27 cellular contexts compared by ENCODE assay signal in the genomic region with DNA sequence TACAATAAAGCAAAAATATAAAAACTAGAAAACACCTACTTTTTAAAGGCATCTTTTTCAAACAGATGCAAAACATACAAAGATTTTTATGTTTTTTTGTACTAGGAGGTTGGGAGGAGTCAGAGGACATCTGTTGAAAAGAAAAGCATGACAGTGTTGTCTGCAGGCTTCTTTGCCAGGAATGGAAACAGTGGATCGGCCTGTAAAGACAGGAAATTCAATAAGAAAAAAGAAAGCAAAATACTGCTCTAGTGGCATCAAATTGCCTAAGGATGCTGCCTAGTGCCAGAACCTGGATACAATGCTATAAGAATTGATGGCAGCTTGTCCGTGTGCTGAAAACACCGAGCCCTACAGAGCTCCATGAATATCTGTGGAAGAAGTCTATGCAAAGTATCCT.
DNase-seq lines count a peak whose midpoint lies in the region; ATAC-seq, FAIRE-seq and TF ChIP-seq lines count a peak whose summit lies in the region.
"Had no signal": no experiment of that assay in that cellular context is flagged by ENCODE, and none has a peak within 500 bp of the region (broad histone marks: within the 10 kb centered on the region; RNA-seq: fewer than 3 reads in every experiment).

No MANE protein-coding gene starts in this region.

- H3K27ac Mint-ChIP-seq in HFFc6 = no peak overlapping the region
- no peak overlapping the region for H3K27ac Mint-ChIP-seq in naive thymus-derived CD8-positive, alpha-beta T cell
- H3K27ac Mint-ChIP-seq: activated CD4-positive, alpha-beta memory T cell treated with anti-CD3 and anti-CD28 coated beads, Interleukin-2, amount 10 ng/mL, durations not matched to agents 7 days and 5 days; activated naive CD4-positive, alpha-beta T cell treated with anti-CD3 and anti-CD28 coated beads, Interleukin-2, amount 50 U/mL, for 24 hours; IgD-negative memory B cell had no signal

- H3K9me3 Mint-ChIP-seq in HFFc6 = no peaks in the 10 kb centered on the region
- H3K9me3 Mint-ChIP-seq in naive thymus-derived CD8-positive, alpha-beta T cell = peaks cover 0 to 5% (median 0%) of the 10 kb centered on the region in 9 donors
- H3K9me3 Mint-ChIP-seq: activated naive CD4-positive, alpha-beta T cell treated with anti-CD3 and anti-CD28 coated beads, Interleukin-2, amount 50 U/mL, for 24 hours; IgD-negative memory B cell had no signal

- DNase-seq in HFFc6 (no peak), dermis blood vessel endothelial cell (peak; percentile 8), substantia nigra (lab: John Stamatoyannopoulos, UW) (peak in 2 of 49 donors; percentile 3 to 25), NCI-H2171 treated with DMSO at 0.1 percent for 48 hours (lab: John Stamatoyannopoulos, UW) (no peak)
- DNase-seq in naive thymus-derived CD8-positive, alpha-beta T cell = no peak
- DNase-seq: activated CD4-positive, alpha-beta memory T cell treated with anti-CD3 and anti-CD28 coated beads, Interleukin-2, amount 10 ng/mL, durations not matched to agents 7 days and 5 days; activated T-cell treated with anti-CD3 and anti-CD28 coated beads, Interleukin-2, amount 50 U/mL, for 1 hour; brain microvascular endothelial cell; effector CD4-positive, alpha-beta T cell; esophagus squamous epithelium; left cardiac atrium; MV-4-11; NCI-H2107; NCI-H526 treated with DMSO at 0.1 percent for 48 hours; right cardiac atrium; stimulated activated CD4-positive, alpha-beta T cell treated with anti-CD3 and anti-CD28 coated beads, Interleukin-1b, Interleukin-23, amount 100 ng/mL, for 48 hours; T-helper 1 cell; WERI-Rb-1 had no signal

- H3K27me3 Mint-ChIP-seq in HFFc6 (ENCODE audit: insufficient read depth) = no peaks in the 10 kb centered on the region
- H3K27me3 Mint-ChIP-seq in naive thymus-derived CD8-positive, alpha-beta T cell = no peaks in the 10 kb centered on the region
- H3K27me3 Mint-ChIP-seq: activated CD4-positive, alpha-beta memory T cell treated with anti-CD3 and anti-CD28 coated beads, Interleukin-2, amount 10 ng/mL, durations not matched to agents 7 days and 5 days; activated naive CD4-positive, alpha-beta T cell treated with anti-CD3 and anti-CD28 coated beads, Interleukin-2, amount 50 U/mL, for 24 hours; IgD-negative memory B cell had no signal

- POLR2A ChIA-PET in naive thymus-derived CD8-positive, alpha-beta T cell (lab: Charles Lee) = no interaction called here

- peaks cover 8% of the 10 kb centered on the region for H3K4me1 Mint-ChIP-seq in HFFc6 (ENCODE audit: low read depth)
- H3K4me1 Mint-ChIP-seq in naive thymus-derived CD8-positive, alpha-beta T cell = peaks cover 0 to 1% (median 0%) of the 10 kb centered on the region in 4 donors
- H3K4me1 Mint-ChIP-seq: activated CD4-positive, alpha-beta memory T cell treated with anti-CD3 and anti-CD28 coated beads, Interleukin-2, amount 10 ng/mL, durations not matched to agents 7 days and 5 days; activated naive CD4-positive, alpha-beta T cell treated with anti-CD3 and anti-CD28 coated beads, Interleukin-2, amount 50 U/mL, for 24 hours had no signal

- ATAC-seq in GM19463 (IDR thresholded peaks at IDR 0.05; ENCODE audit: unreplicated experiment) = no peak
- no peak for ATAC-seq in naive thymus-derived CD8-positive, alpha-beta T cell
- ATAC-seq: left cardiac atrium, right cardiac atrium, Right ventricle myocardium inferior had no signal

- H3K36me3 Mint-ChIP-seq in HFFc6 (ENCODE audit: low read depth) = no peaks in the 10 kb centered on the region
- peaks cover 9 to 27% (median 14%) of the 10 kb centered on the region in 3 donors for H3K36me3 Mint-ChIP-seq in naive thymus-derived CD8-positive, alpha-beta T cell

- peak; percentile 21 for FAIRE-seq in islet of Langerhans (lab: Jason Lieb, UNC)
- FAIRE-seq: H54, urothelium cell line had no signal

- peak overlapping the region; percentile 53; the same call in 1 of the 2 replicates for H3K4me3 Mint-ChIP-seq in HFFc6
- no peak overlapping the region for H3K4me3 Mint-ChIP-seq in naive thymus-derived CD8-positive, alpha-beta T cell
- H3K4me3 Mint-ChIP-seq: activated CD4-positive, alpha-beta memory T cell treated with anti-CD3 and anti-CD28 coated beads, Interleukin-2, amount 10 ng/mL, durations not matched to agents 7 days and 5 days; activated naive CD4-positive, alpha-beta T cell treated with anti-CD3 and anti-CD28 coated beads, Interleukin-2, amount 50 U/mL, for 24 hours; IgD-negative memory B cell had no signal

- H3K27ac ChIP-seq in substantia nigra (ENCODE audit: low read depth, low read length, poor library complexity, severe bottlenecking) = peak overlapping the region; percentile 67
- H3K27ac ChIP-seq: brain microvascular endothelial cell, esophagus squamous epithelium, HL-60, neutrophil, WERI-Rb-1 had no signal

- no peak for TF ChIP-seq CTCF in HFFc6 (IDR thresholded peaks at IDR 0.05)
